10 cellular contexts compared by ENCODE assay signal in genomic region chr16:57627184-57627871, GRCh38. TPM values are rescaled to one million over a fixed set of nuclear protein-coding genes. Genes with fewer than 3 reads are reported as not detected.
DNase-seq lines count a peak whose midpoint lies in the region; ATAC-seq, FAIRE-seq and TF ChIP-seq lines count a peak whose summit lies in the region.
"Had no signal": no experiment of that assay in that cellular context is flagged by ENCODE, and none has a peak within 500 bp of the region (broad histone marks: within the 10 kb centered on the region; RNA-seq: fewer than 3 reads in every experiment).

No MANE protein-coding gene starts in this region.

- no peak overlapping the region for H3K4me3 ChIP-seq in kidney epithelial cell (ENCODE audit: low read depth, low read length)

- intact Hi-C loops in Right ventricle myocardium superior (cut with DNase I) (no loop called here), Right ventricle myocardium inferior (cut with DNase I) (loop anchor here (2.0 kb wide), 1 partner anchor 27 kb away; no protein-coding TSS in a partner anchor), MCF 10A (cut with micrococcal nuclease) (no loop called here)

- H3K4me1 Mint-ChIP-seq in MCF 10A (ENCODE audit: insufficient read depth, unreplicated experiment) = peaks cover 47% of the 10 kb centered on the region

- H3K27ac Mint-ChIP-seq in MCF 10A (ENCODE audit: low read depth, unreplicated experiment) = no peak overlapping the region
- H3K27ac Mint-ChIP-seq: CD8-positive, alpha-beta T cell had no signal

- POLR2A ChIA-PET in MCF 10A (lab: Yijun Ruan, JAX) = no interaction called here

- FAIRE-seq in urothelium cell line (lab: Jason Lieb, UNC) = peak; percentile 23
- FAIRE-seq: islet of Langerhans had no signal

- H3K36me3 ChIP-seq in kidney epithelial cell (ENCODE audit: control insufficient read depth, insufficient read depth, low read length) = no peaks in the 10 kb centered on the region

- BruUV-seq in MCF 10A (replicated peaks; lab: Mats Ljungman, UMichigan) = no TSS peak

- H3K27me3 ChIP-seq in kidney epithelial cell (ENCODE audit: control insufficient read depth, insufficient read depth, low read length) = no peaks in the 10 kb centered on the region

- H3K4me3 Mint-ChIP-seq in MCF 10A (ENCODE audit: unreplicated experiment) = no peak overlapping the region
- H3K4me3 Mint-ChIP-seq: CD8-positive, alpha-beta T cell had no signal

- DNase-seq in Right ventricle myocardium superior (peak; percentile 29), Right ventricle myocardium inferior (ENCODE audit: missing footprints) (no peak), MCF 10A (ENCODE audit: unreplicated experiment) (peak; percentile 35), kidney epithelial cell (ENCODE audit: low read depth) (peak; percentile 83), urothelium cell line (ENCODE audit: low spot score) (peak; percentile 69), NCI-H345 (lab: John Stamatoyannopoulos, UW) (no peak)
- no peak for DNase-seq in activated naive CD4-positive, alpha-beta T cell (lab: John Stamatoyannopoulos, UW)

- CTCF ChIA-PET in MCF 10A (lab: Yijun Ruan, JAX) = interaction anchor here (0.6 to 2.5 kb wide), 7 partner anchors 10 to 689 kb away, joined by 3 to 13 read pairs (median 4); no protein-coding TSS in a partner anchor

- ATAC-seq in Right ventricle myocardium superior (ENCODE audit: poor library complexity) (peak; percentile 4), Right ventricle myocardium inferior (no peak), GM21786 (IDR thresholded peaks at IDR 0.05; ENCODE audit: unreplicated experiment) (no peak)

- peaks cover 7% of the 10 kb centered on the region for H3K36me3 Mint-ChIP-seq in MCF 10A (ENCODE audit: insufficient read depth, unreplicated experiment)
- H3K36me3 Mint-ChIP-seq: CD8-positive, alpha-beta T cell had no signal

- TF ChIP-seq CTCF in MCF 10A (IDR thresholded peaks at IDR 0.05; ENCODE audit: unreplicated experiment) (no peak), kidney epithelial cell (IDR thresholded peaks at IDR 0.05; ENCODE audit: insufficient read depth, low read length, poor library complexity, severe bottlenecking) (peak; percentile 53)

- H3K27me3 Mint-ChIP-seq in MCF 10A (ENCODE audit: insufficient read depth, unreplicated experiment) = no peaks in the 10 kb centered on the region

- H3K9me3 Mint-ChIP-seq in MCF 10A (ENCODE audit: unreplicated experiment) = no peaks in the 10 kb centered on the region
- H3K9me3 Mint-ChIP-seq: CD8-positive, alpha-beta T cell had no signal

RNA-seq across cellular contexts. Expression of gene ADGRG1, which starts 1.1 kb away (rescaled TPM):
- total RNA-seq in Right ventricle myocardium superior = 23.0 TPM
- total RNA-seq in Right ventricle myocardium inferior = 23.1 TPM
- 10.1 and 10.2 TPM in 2 replicates for total RNA-seq in MCF 10A (2022)
- total RNA-seq in kidney epithelial cell = 143 and 150 TPM in 2 replicates

RNA-seq across cellular contexts. Expression of gene ADGRG3, which starts 40.8 kb away (rescaled TPM):
- total RNA-seq in Right ventricle myocardium superior = 0.48 TPM
- 0.87 TPM for total RNA-seq in Right ventricle myocardium inferior
- not detected in 2 replicates for total RNA-seq in MCF 10A (2022)
- not detected in 2 replicates for total RNA-seq in kidney epithelial cell

Comparison
In these comparisons a context has a peak if more than half of its experiments do, and no peak if none do; other contexts are left out.
1. DNase-seq: peak in Right ventricle myocardium superior (single experiment), MCF 10A (single experiment), kidney epithelial cell (single experiment) and urothelium cell line (single experiment); none in Right ventricle myocardium inferior (single experiment), NCI-H345 (single experiment) and activated naive CD4-positive, alpha-beta T cell (0 of 4).